In genomic region chr12:122062832-122063690, GRCh38 we compare ENCODE assay signal across 1 cellular context.
TF ChIP-seq lines count a peak whose summit lies in the region.

No MANE protein-coding gene starts in this region.

TF ChIP-seq in HepG2, 621 proteins besides CTCF, POLR2A, EP300 and RAD21 (continued from another document and continues in another):
- TF ChIP-seq ZBTB10 (CRISPR knock-in tag; IDR thresholded peaks at IDR 0.05; ENCODE audit: borderline replicate concordance) (no peak; the same call in 1 of the 2 replicates), ZNF251 (CRISPR knock-in tag; IDR thresholded peaks at IDR 0.05) (no peak), AFF4 (CRISPR knock-in tag; IDR thresholded peaks at IDR 0.05) (no peak; the same call in 1 of the 2 replicates), TBP (CRISPR knock-in tag; IDR thresholded peaks at IDR 0.05) (no peak), SIN3B (IDR thresholded peaks at IDR 0.05; ENCODE audit: low read length) (no peak), ZKSCAN8 (CRISPR knock-in tag; IDR thresholded peaks at IDR 0.05; ENCODE audit: borderline replicate concordance) (no peak), ZFP36L2 (CRISPR knock-in tag; IDR thresholded peaks at IDR 0.05) (no peak), ZNF350 (CRISPR knock-in tag; IDR thresholded peaks at IDR 0.05; ENCODE audit: borderline replicate concordance, low read depth) (no peak), UBTF (CRISPR knock-in tag; IDR thresholded peaks at IDR 0.05) (no peak), BCL6 (CRISPR knock-in tag; IDR thresholded peaks at IDR 0.05) (no peak), CEBPZ (IDR thresholded peaks at IDR 0.05; ENCODE audit: low read length) (no peak), MLLT10 (CRISPR knock-in tag; IDR thresholded peaks at IDR 0.05) (no peak), BRCA1 (CRISPR knock-in tag; IDR thresholded peaks at IDR 0.05) (no peak), TFDP2 (CRISPR knock-in tag; IDR thresholded peaks at IDR 0.05) (peak; percentile 68), PBX3 (CRISPR knock-in tag; IDR thresholded peaks at IDR 0.05; ENCODE audit: borderline replicate concordance) (no peak), ZNF547 (CRISPR knock-in tag; IDR thresholded peaks at IDR 0.05) (no peak), THRA (CRISPR knock-in tag; IDR thresholded peaks at IDR 0.05; ENCODE audit: borderline replicate concordance) (no peak), GTF3A (CRISPR knock-in tag; conservative IDR thresholded peaks at IDR 0.05) (0 out of 2 replicates have a peak, but pooled peaks have one; percentile 25), MXD4 (CRISPR knock-in tag; IDR thresholded peaks at IDR 0.05) (no peak), ZNF780A (CRISPR knock-in tag; IDR thresholded peaks at IDR 0.05) (no peak), POGK (CRISPR knock-in tag; conservative IDR thresholded peaks at IDR 0.05) (no peak), ZBED4 (CRISPR knock-in tag; IDR thresholded peaks at IDR 0.05; ENCODE audit: borderline replicate concordance) (no peak), DBP (CRISPR knock-in tag; IDR thresholded peaks at IDR 0.05; ENCODE audit: not compliant biosample characterization) (no peak), AGO2 (optimal IDR thresholded peaks at IDR 0.05; ENCODE audit: low read depth, low read length) (no peak), NFKBIZ (CRISPR knock-in tag; IDR thresholded peaks at IDR 0.05) (no peak), MAF1 (CRISPR knock-in tag; IDR thresholded peaks at IDR 0.05; ENCODE audit: borderline replicate concordance) (no peak), ZNF468 (CRISPR knock-in tag; IDR thresholded peaks at IDR 0.05) (no peak), ZSCAN25 (CRISPR knock-in tag; IDR thresholded peaks at IDR 0.05) (peak; percentile 85), KLF11 (CRISPR knock-in tag; IDR thresholded peaks at IDR 0.05) (peak; percentile 36; the same call in 1 of the 2 replicates), FOXJ3 (CRISPR knock-in tag; IDR thresholded peaks at IDR 0.05; ENCODE audit: borderline replicate concordance) (no peak), MAFK (conservative IDR thresholded peaks at IDR 0.05 in 1 of 2, IDR thresholded peaks at IDR 0.05 in 1 of 2; ENCODE audit: low read length in 2 of 2) (peak; percentile 1 to 12; a peak in 2 of 4 replicates)
